ENCODE assay signal across 8 cellular contexts in genomic region chr1:109740615-109741373, GRCh38. TPM values are rescaled to one million over a fixed set of nuclear protein-coding genes. Genes with fewer than 3 reads are reported as not detected.
DNase-seq lines count a peak whose midpoint lies in the region; ATAC-seq lines count a peak whose summit lies in the region.

GSTM3 (minus strand) TSS chr1:109741038; CDS start chr1:109740287, 751 bp downstream.

- no peak for ATAC-seq in left ventricle myocardium superior

- H3K4me1 Mint-ChIP-seq in activated CD4-positive, alpha-beta T cell treated with anti-CD3 and anti-CD28 coated beads, Interleukin-2, amount 10 ng/mL, durations not matched to agents 7 days and 5 days: peaks cover 14% of the 10 kb centered on the region
- H3K4me1 Mint-ChIP-seq in activated T-helper 1 cell treated with anti-CD3 and anti-CD28 coated beads, Interleukin-12 subunit alpha, Interleukin-12 subunit beta, Interleukin-2, Interleukin-4 antibody, amounts not matched to agents 30 ng/mL and 10 ng/mL and 1 ng/mL, durations not matched to agents 14 hours and 24 hours and 36 hours (ENCODE audit: low read depth): peaks cover 14% of the 10 kb centered on the region

- H3K9me3 Mint-ChIP-seq in activated CD4-positive, alpha-beta T cell treated with anti-CD3 and anti-CD28 coated beads, Interleukin-2, amount 10 ng/mL, durations not matched to agents 7 days and 5 days: no peaks in the 10 kb centered on the region
- no peaks in the 10 kb centered on the region for H3K9me3 Mint-ChIP-seq in activated T-helper 1 cell treated with anti-CD3 and anti-CD28 coated beads, Interleukin-12 subunit alpha, Interleukin-12 subunit beta, Interleukin-2, Interleukin-4 antibody, amounts not matched to agents 30 ng/mL and 10 ng/mL and 1 ng/mL, durations not matched to agents 14 hours and 24 hours and 36 hours

- POLR2A ChIA-PET in activated CD4-positive, alpha-beta T cell treated with anti-CD3 and anti-CD28 coated beads, Interleukin-2, amount 10 ng/mL, durations not matched to agents 7 days and 5 days (lab: Charles Lee): no interaction called here

- CTCF ChIA-PET in activated CD4-positive, alpha-beta T cell treated with anti-CD3 and anti-CD28 coated beads, Interleukin-2, amount 10 ng/mL, durations not matched to agents 7 days and 5 days (lab: Charles Lee): interaction anchor here (0.6 to 2.2 kb wide), 5 partner anchors 8 to 641 kb away, joined by 3 to 5 read pairs (median 5); partner anchors contain the start of gene AHCYL1

- H3K36me3 Mint-ChIP-seq in activated CD4-positive, alpha-beta T cell treated with anti-CD3 and anti-CD28 coated beads, Interleukin-2, amount 10 ng/mL, durations not matched to agents 7 days and 5 days (ENCODE audit: low read depth): peaks cover 3% of the 10 kb centered on the region
- H3K36me3 Mint-ChIP-seq in activated T-helper 1 cell treated with anti-CD3 and anti-CD28 coated beads, Interleukin-12 subunit alpha, Interleukin-12 subunit beta, Interleukin-2, Interleukin-4 antibody, amounts not matched to agents 30 ng/mL and 10 ng/mL and 1 ng/mL, durations not matched to agents 14 hours and 24 hours and 36 hours (ENCODE audit: low read depth): peaks cover 5% of the 10 kb centered on the region

- peak within 1 kb of the TSS; percentile 80 for H3K4me3 Mint-ChIP-seq in activated CD4-positive, alpha-beta T cell treated with anti-CD3 and anti-CD28 coated beads, Interleukin-2, amount 10 ng/mL, durations not matched to agents 7 days and 5 days
- peak within 1 kb of the TSS; percentile 77 for H3K4me3 Mint-ChIP-seq in activated T-helper 1 cell treated with anti-CD3 and anti-CD28 coated beads, Interleukin-12 subunit alpha, Interleukin-12 subunit beta, Interleukin-2, Interleukin-4 antibody, amounts not matched to agents 30 ng/mL and 10 ng/mL and 1 ng/mL, durations not matched to agents 14 hours and 24 hours and 36 hours

- peak within 1 kb of the TSS; percentile 76 for H3K27ac Mint-ChIP-seq in activated CD4-positive, alpha-beta T cell treated with anti-CD3 and anti-CD28 coated beads, Interleukin-2, amount 10 ng/mL, durations not matched to agents 7 days and 5 days
- peak within 1 kb of the TSS; percentile 52 for H3K27ac Mint-ChIP-seq in activated T-helper 1 cell treated with anti-CD3 and anti-CD28 coated beads, Interleukin-12 subunit alpha, Interleukin-12 subunit beta, Interleukin-2, Interleukin-4 antibody, amounts not matched to agents 30 ng/mL and 10 ng/mL and 1 ng/mL, durations not matched to agents 14 hours and 24 hours and 36 hours

- no peak for DNase-seq in activated CD4-positive, alpha-beta T cell treated with anti-CD3 and anti-CD28 coated beads, Interleukin-2, amount 10 ng/mL, durations not matched to agents 7 days and 5 days
- no peak for DNase-seq in activated CD4-positive, alpha-beta T cell treated with anti-CD3 and anti-CD28 coated beads, Interleukin-2, amount 50 U/mL, for 48 hours
- no peak for DNase-seq in activated T-helper 1 cell treated with anti-CD3 and anti-CD28 coated beads, Interleukin-12 subunit alpha, Interleukin-12 subunit beta, Interleukin-2, Interleukin-4 antibody, amounts not matched to agents 30 ng/mL and 10 ng/mL and 1 ng/mL, durations not matched to agents 14 hours and 24 hours and 36 hours (ENCODE audit: low spot score)
- no peak for DNase-seq in left ventricle myocardium superior
- DNase-seq in renal cortical epithelial cell (ENCODE audit: low read depth): no peak
- no peak for DNase-seq in NOMO-1 treated with DMSO at 0.1 percent for 48 hours (lab: John Stamatoyannopoulos, UW; ENCODE audit: unreplicated experiment)
- no peak for DNase-seq in activated CD4-positive, CD25-positive, alpha-beta regulatory T cell treated with anti-CD3 and anti-CD28 coated beads, Interleukin-2, amount 50 U/mL, for 72 hours
- no peak for DNase-seq in activated CD4-positive, alpha-beta T cell treated with anti-CD3 and anti-CD28 coated beads, Interleukin-2, amount 50 U/mL, for 1 hour

- peaks cover 21% of the 10 kb centered on the region for H3K27me3 Mint-ChIP-seq in activated CD4-positive, alpha-beta T cell treated with anti-CD3 and anti-CD28 coated beads, Interleukin-2, amount 10 ng/mL, durations not matched to agents 7 days and 5 days
- peaks cover 27% of the 10 kb centered on the region for H3K27me3 Mint-ChIP-seq in activated T-helper 1 cell treated with anti-CD3 and anti-CD28 coated beads, Interleukin-12 subunit alpha, Interleukin-12 subunit beta, Interleukin-2, Interleukin-4 antibody, amounts not matched to agents 30 ng/mL and 10 ng/mL and 1 ng/mL, durations not matched to agents 14 hours and 24 hours and 36 hours (ENCODE audit: insufficient read depth)

- intact Hi-C loops in activated T-helper 1 cell treated with anti-CD3 and anti-CD28 coated beads, Interleukin-12 subunit alpha, Interleukin-12 subunit beta, Interleukin-2, Interleukin-4 antibody, amounts not matched to agents 30 ng/mL and 10 ng/mL and 1 ng/mL, durations not matched to agents 14 hours and 24 hours and 36 hours (cut with micrococcal nuclease): loop anchor here (1.0 to 5.0 kb wide), 7 partner anchors 53 to 258 kb away; partner anchors contain the start of genes AHCYL1, ATXN7L2, GNAI3 and GSTM1
- intact Hi-C loops in left ventricle myocardium superior (cut with micrococcal nuclease): no loop called here

RNA-seq across cellular contexts. Expression of gene GSTM3, which starts in this region (rescaled TPM):
- 1 to 10 TPM; 6.3 to 8.2 TPM for total RNA-seq in activated CD4-positive, alpha-beta T cell treated with anti-CD3 and anti-CD28 coated beads, Interleukin-2, amount 10 ng/mL, durations not matched to agents 7 days and 5 days
- total RNA-seq in activated T-helper 1 cell treated with anti-CD3 and anti-CD28 coated beads, Interleukin-12 subunit alpha, Interleukin-12 subunit beta, Interleukin-2, Interleukin-4 antibody, amounts not matched to agents 30 ng/mL and 10 ng/mL and 1 ng/mL, durations not matched to agents 14 hours and 24 hours and 36 hours: 10.1 and 11.0 TPM in 2 replicates
- total RNA-seq in left ventricle myocardium superior (113 TPM), renal cortical epithelial cell (75.2 and 85.6 TPM in 2 replicates)
